ENCODE assay signal across 8 cellular contexts in the genomic region with DNA sequence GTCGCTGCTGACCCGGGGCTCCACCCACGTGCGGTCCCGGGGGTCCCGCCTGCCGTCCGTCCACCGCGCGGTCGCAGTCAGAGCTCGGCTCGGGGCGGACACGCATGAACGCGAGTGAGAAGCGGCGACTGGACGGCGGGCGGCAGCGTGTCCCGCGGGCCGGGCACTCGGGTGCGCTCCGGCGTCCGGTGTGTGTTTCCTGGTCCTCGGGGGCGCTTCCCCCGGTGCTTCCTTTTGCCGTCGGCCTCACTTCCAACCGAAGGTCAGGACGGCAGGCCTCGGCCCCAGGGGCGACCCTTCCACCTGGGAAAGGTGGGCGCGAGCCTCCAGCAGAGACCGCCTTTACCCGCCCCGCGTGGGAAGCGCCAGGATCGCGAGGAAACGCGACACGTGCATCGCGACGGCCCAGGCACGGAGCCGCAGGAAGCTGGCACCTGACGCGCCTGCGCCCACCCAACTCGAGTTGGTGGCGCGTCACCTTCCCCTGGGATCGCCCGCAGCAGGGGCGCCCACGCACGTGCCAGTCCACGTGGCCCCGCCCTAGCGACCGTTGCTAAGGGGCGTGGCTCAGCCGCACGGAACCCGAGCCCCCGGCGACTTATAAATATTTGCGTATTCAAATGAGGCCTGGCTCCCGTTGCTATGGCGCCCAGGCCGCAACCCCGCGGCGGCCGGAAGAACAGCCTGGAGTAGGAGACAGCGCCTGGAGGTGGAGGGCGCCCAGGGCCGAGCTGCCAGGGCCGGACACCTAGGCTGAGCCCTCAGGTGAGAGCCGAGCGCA. TPM values are rescaled to one million over a fixed set of nuclear protein-coding genes. Genes with fewer than 3 reads are reported as not detected.
DNase-seq lines count a peak whose midpoint lies in the region; ATAC-seq and TF ChIP-seq lines count a peak whose summit lies in the region.

A gene with protein sequence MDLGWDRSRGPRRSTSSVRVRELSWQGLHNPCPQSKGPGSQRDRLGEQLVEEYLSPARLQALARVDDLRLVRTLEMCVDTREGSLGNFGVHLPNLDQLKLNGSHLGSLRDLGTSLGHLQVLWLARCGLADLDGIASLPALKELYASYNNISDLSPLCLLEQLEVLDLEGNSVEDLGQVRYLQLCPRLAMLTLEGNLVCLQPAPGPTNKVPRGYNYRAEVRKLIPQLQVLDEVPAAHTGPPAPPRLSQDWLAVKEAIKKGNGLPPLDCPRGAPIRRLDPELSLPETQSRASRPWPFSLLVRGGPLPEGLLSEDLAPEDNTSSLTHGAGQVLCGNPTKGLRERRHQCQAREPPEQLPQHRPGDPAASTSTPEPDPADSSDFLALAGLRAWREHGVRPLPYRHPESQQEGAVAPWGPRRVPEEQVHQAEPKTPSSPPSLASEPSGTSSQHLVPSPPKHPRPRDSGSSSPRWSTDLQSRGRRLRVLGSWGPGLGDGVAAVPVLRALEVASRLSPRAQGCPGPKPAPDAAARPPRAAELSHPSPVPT (plus strand): TSS at position 687 of the 781 bp plus-strand sequence. CDS start 3,158 bp downstream, outside the sequence.

- H3K36me3 Mint-ChIP-seq in CD8-positive, alpha-beta memory T cell, result peaks cover 0 to 9% (median 0%) of the 10 kb centered on the region in 3 donors
- peaks cover 10% of the 10 kb centered on the region for H3K36me3 Mint-ChIP-seq in activated T-helper 17 cell treated with anti-CD3 and anti-CD28 coated beads, Interleukin-2, amount 50 U/mL, for 72 hours (ENCODE audit: low read depth)

- peaks cover 0 to 4% of the 10 kb centered on the region in 2 donors for H3K27me3 Mint-ChIP-seq in CD8-positive, alpha-beta memory T cell
- H3K27me3 Mint-ChIP-seq in activated T-helper 17 cell treated with anti-CD3 and anti-CD28 coated beads, Interleukin-2, amount 50 U/mL, for 72 hours, result no peaks in the 10 kb centered on the region

- peak within 1 kb of the TSS; percentile 93 to 100 (median 97) for H3K27ac Mint-ChIP-seq in CD8-positive, alpha-beta memory T cell
- peak within 1 kb of the TSS; percentile 90 for H3K27ac Mint-ChIP-seq in activated T-helper 17 cell treated with anti-CD3 and anti-CD28 coated beads, Interleukin-2, amount 50 U/mL, for 72 hours

- intact Hi-C loops in PC-3 (cut with micrococcal nuclease), result loop anchor here (2.0 kb wide), 2 partner anchors 30 to 40 kb away; a partner anchor contains a TSS

- no peaks in the 10 kb centered on the region for H3K9me2 ChIP-seq in PC-3 (replicated peaks; ENCODE audit: low read length)

- peaks cover 3 to 30% (median 11%) of the 10 kb centered on the region in 3 donors for H3K4me1 Mint-ChIP-seq in CD8-positive, alpha-beta memory T cell
- no peaks in the 10 kb centered on the region for H3K4me1 Mint-ChIP-seq in activated T-helper 17 cell treated with anti-CD3 and anti-CD28 coated beads, Interleukin-2, amount 50 U/mL, for 72 hours

- H3K4me2 ChIP-seq in PC-3 (ENCODE audit: low read length), result peak within 1 kb of the TSS; percentile 89

- peak within 1 kb of the TSS; percentile 88 to 98 (median 93) for H3K4me3 Mint-ChIP-seq in CD8-positive, alpha-beta memory T cell
- peak within 1 kb of the TSS; percentile 85 for H3K4me3 Mint-ChIP-seq in activated T-helper 17 cell treated with anti-CD3 and anti-CD28 coated beads, Interleukin-2, amount 50 U/mL, for 72 hours

- no peaks in the 10 kb centered on the region for H3K9me3 ChIP-seq in CD8-positive, alpha-beta memory T cell (ENCODE audit: low read length)
- H3K9me3 ChIP-seq in PC-3 (ENCODE audit: low read length) (no peaks in the 10 kb centered on the region), thoracic aorta (no peaks in the 10 kb centered on the region)

- H4K20me1 ChIP-seq in PC-3 (ENCODE audit: low read length), result peaks cover 4% of the 10 kb centered on the region; the same call in 1 of the 2 replicates

- CTCF ChIA-PET in CD8-positive, alpha-beta memory T cell (lab: Charles Lee), result interaction anchor here (1.1 to 2.8 kb wide), 8 partner anchors 18 to 328 kb away, joined by 3 to 16 read pairs (median 4); no protein-coding TSS in a partner anchor
- CTCF ChIA-PET in PC-3 (lab: Charles Lee), result interaction anchor here (1.0 kb wide), 1 partner anchor 88 kb away, joined by 3 read pairs; no protein-coding TSS in a partner anchor

- peak within 1 kb of the TSS; percentile 95 for H2AFZ ChIP-seq in PC-3 (ENCODE audit: low read length)

- TF ChIP-seq CTCF in PC-3 (conservative IDR thresholded peaks at IDR 0.05; ENCODE audit: low read depth, low read length) (no peak), thoracic aorta (IDR thresholded peaks at IDR 0.05) (no peak)

- H3K27me3 ChIP-seq in CD8-positive, alpha-beta memory T cell (ENCODE audit: insufficient read depth, low read length, poor library complexity, severe bottlenecking), result no peaks in the 10 kb centered on the region
- H3K27me3 ChIP-seq in PC-3 (ENCODE audit: low read length) (no peaks in the 10 kb centered on the region), thoracic aorta (replicated peaks; ENCODE audit: insufficient read depth) (no peaks in the 10 kb centered on the region)

- no TSS peak for BruUV-seq in PC-3 (replicated peaks; lab: Mats Ljungman, UMichigan)

- POLR2A ChIA-PET in CD8-positive, alpha-beta memory T cell (lab: Charles Lee), result interaction anchor here (1.1 to 2.8 kb wide), 5 partner anchors 30 to 189 kb away, joined by 3 to 16 read pairs (median 9); a partner anchor contains a TSS
- POLR2A ChIA-PET in PC-3 (lab: Charles Lee; ENCODE audit: unreplicated experiment), result no interaction called here

- H3K79me2 ChIP-seq in PC-3 (ENCODE audit: low read length), result peaks cover 16% of the 10 kb centered on the region

- no peaks in the 10 kb centered on the region for H3K36me3 ChIP-seq in CD8-positive, alpha-beta memory T cell (ENCODE audit: insufficient read depth, low read length)
- no peaks in the 10 kb centered on the region for H3K36me3 ChIP-seq in PC-3 (ENCODE audit: low read depth, low read length)
- H3K36me3 ChIP-seq in thoracic aorta, result peaks cover 9% of the 10 kb centered on the region

- ATAC-seq in GM19463 (IDR thresholded peaks at IDR 0.05; ENCODE audit: unreplicated experiment) (peak; percentile 51), PC-3 (peak; percentile 52), thoracic aorta (ENCODE audit: insufficient number of reproducible peaks, low FRiP score, low read depth) (no peak)
- ATAC-seq in activated T-helper 17 cell treated with anti-CD3 and anti-CD28 coated beads, Interleukin-2, amount 50 U/mL, for 72 hours (replicated peaks), result peak; percentile 46

- H3F3A ChIP-seq in PC-3 (ENCODE audit: low read length, unreplicated experiment), result no peaks in the 10 kb centered on the region

- peaks cover 37% of the 10 kb centered on the region for H3K4me1 ChIP-seq in CD8-positive, alpha-beta memory T cell (ENCODE audit: insufficient read depth, low read length)
- H3K4me1 ChIP-seq in PC-3 (ENCODE audit: insufficient read depth, low read length), result peaks cover 17% of the 10 kb centered on the region
- peaks cover 16 to 35% of the 10 kb centered on the region in 2 donors for H3K4me1 ChIP-seq in thoracic aorta (ENCODE audit: control insufficient read depth in 1 of 2, low read depth in 2 of 2)

- H3K27ac ChIP-seq in CD8-positive, alpha-beta memory T cell (ENCODE audit: low read depth, low read length), result peak within 1 kb of the TSS; percentile 86
- H3K27ac ChIP-seq in PC-3 (ENCODE audit: low read length), result peak within 1 kb of the TSS; percentile 63
- peak within 1 kb of the TSS; percentile 11 to 22 for H3K27ac ChIP-seq in thoracic aorta

- H3K9ac ChIP-seq in PC-3 (ENCODE audit: low read length), result peak within 1 kb of the TSS; percentile 62

- H3K9me3 Mint-ChIP-seq in CD8-positive, alpha-beta memory T cell, result no peaks in the 10 kb centered on the region
- H3K9me3 Mint-ChIP-seq in activated T-helper 17 cell treated with anti-CD3 and anti-CD28 coated beads, Interleukin-2, amount 50 U/mL, for 72 hours, result no peaks in the 10 kb centered on the region

- peak; percentile 90 to 98 (median 95) for DNase-seq in CD8-positive, alpha-beta memory T cell
- DNase-seq in HUDEP-2 (lab: John Stamatoyannopoulos, UW; ENCODE audit: unreplicated experiment in 76 of 76) (peak in 74 of 76 experiments; percentile 33 to 95 (median 84)), PC-3 (peak; percentile 86), fibroblast of the conjunctiva (ENCODE audit: low read depth) (peak; percentile 54), nucleus accumbens (lab: John Stamatoyannopoulos, UW) (peak in 40 of 56 donors; percentile 14 to 86 (median 55)), thoracic aorta (ENCODE audit: low spot score) (peak; percentile 32)

- peak within 1 kb of the TSS; percentile 50 for H3K4me3 ChIP-seq in CD8-positive, alpha-beta memory T cell (ENCODE audit: low read length)
- H3K4me3 ChIP-seq in PC-3 (ENCODE audit: low read length), result peak within 1 kb of the TSS; percentile 62
- peak within 1 kb of the TSS; percentile 90 for H3K4me3 ChIP-seq in thoracic aorta

RNA-seq across cellular contexts. Expression of the gene that starts here (rescaled TPM):
- 1 to 10 TPM; 1.8 to 2.1 TPM for total RNA-seq in CD8-positive, alpha-beta memory T cell
- polyA plus RNA-seq in CD8-positive, alpha-beta memory T cell, result 0.81 TPM
- total RNA-seq in PC-3 (2014; rRNA removed) (1.0 and 1.5 TPM in 2 replicates), thoracic aorta (under 1 TPM in 1 of 2 donors, not detected in 1; 0.41 TPM)
- 1 to 10 TPM; 1.1 to 4.4 TPM for total RNA-seq in activated T-helper 17 cell treated with anti-CD3 and anti-CD28 coated beads, Interleukin-2, amount 50 U/mL, for 72 hours

Comparison
In these comparisons a context has a peak if more than half of its experiments do, and no peak if none do; other contexts are left out.
1. Peak in DNase-seq, H3K4me3 ChIP-seq and H3K27ac ChIP-seq in thoracic aorta; RNA of the gene not detected or under 1 TPM.
2. DNase-seq: peak in every context shown above with its lines; median percentile 95 in CD8-positive, alpha-beta memory T cell; 86 in PC-3; 84 in HUDEP-2; 55 in nucleus accumbens; 54 in fibroblast of the conjunctiva; 32 in thoracic aorta.
3. H3K27ac ChIP-seq: peak in every context shown above with its lines; median percentile 86 in CD8-positive, alpha-beta memory T cell; 63 in PC-3; 16 in thoracic aorta.